ENCODE assay signal across 8 cellular contexts in genomic region chr20:47355489-47356219, GRCh38.
A peak's percentile ranks its signal among the peaks of the same experiment; 100 is the strongest.
DNase-seq lines count a peak whose midpoint lies in the region; ATAC-seq lines count a peak whose summit lies in the region.

No MANE protein-coding gene starts in this region.

- H3K9ac ChIP-seq in SK-N-MC (ENCODE audit: insufficient read length), result peak overlapping the region; percentile 86

- H3K4me3 Mint-ChIP-seq in effector memory CD8-positive, alpha-beta T cell, result peak overlapping the region; percentile 89 to 92

- H3K27me3 Mint-ChIP-seq in effector memory CD8-positive, alpha-beta T cell, result no peaks in the 10 kb centered on the region

- peaks cover 18% of the 10 kb centered on the region for H3K36me3 Mint-ChIP-seq in effector memory CD8-positive, alpha-beta T cell (ENCODE audit: insufficient read depth)

- no peak for ATAC-seq in effector memory CD8-positive, alpha-beta T cell (replicated peaks)
- no peak for ATAC-seq in GM18868 (IDR thresholded peaks at IDR 0.05; ENCODE audit: unreplicated experiment)

- H3K4me1 ChIP-seq in neuron (ENCODE audit: insufficient read depth, low read length), result peaks cover 76% of the 10 kb centered on the region

- no peaks in the 10 kb centered on the region for H3K9me3 Mint-ChIP-seq in effector memory CD8-positive, alpha-beta T cell

- H2AFZ ChIP-seq in neuron (ENCODE audit: low read depth, low read length), result no peak overlapping the region

- H3K4me3 ChIP-seq in SK-N-MC (peak overlapping the region; percentile 81), neuron (ENCODE audit: low read length) (peak overlapping the region; percentile 83)

- peak; percentile 73 for DNase-seq in activated CD8-positive, alpha-beta memory T cell treated with anti-CD3 and anti-CD28 coated beads for 24 hours
- no peak for DNase-seq in activated CD8-positive, alpha-beta memory T cell treated with anti-CD3 and anti-CD28 coated beads, Interleukin-2, amount 50 U/mL, for 4 hours
- DNase-seq in SK-N-MC (ENCODE audit: low read depth, low spot score), result no peak
- DNase-seq in effector memory CD8-positive, alpha-beta T cell, result peak in 1 of 3 experiments; percentile 16
- no peak for DNase-seq in NCI-H1930 (lab: John Stamatoyannopoulos, UW)
- no peak for DNase-seq in NCI-H187 (lab: John Stamatoyannopoulos, UW)

- peak overlapping the region; percentile 96 to 99 for H3K27ac Mint-ChIP-seq in effector memory CD8-positive, alpha-beta T cell

- H3K27ac ChIP-seq in SK-N-MC, result peak overlapping the region; percentile 93

- H3K4me1 Mint-ChIP-seq in effector memory CD8-positive, alpha-beta T cell (ENCODE audit: low read depth in 2 of 2), result peaks cover 38 to 52% of the 10 kb centered on the region in 2 donors

- no peaks in the 10 kb centered on the region for H3K9me3 ChIP-seq in SK-N-MC (ENCODE audit: low read depth, low read length)
- no peaks in the 10 kb centered on the region for H3K9me3 ChIP-seq in neuron (ENCODE audit: low read length)

- H3K27me3 ChIP-seq in neuron (ENCODE audit: insufficient read depth, low read length), result no peaks in the 10 kb centered on the region

- H3K36me3 ChIP-seq in SK-N-MC (ENCODE audit: insufficient read depth, low read length) (peaks cover 7% of the 10 kb centered on the region; the same call in 1 of the 2 replicates), neuron (ENCODE audit: insufficient read depth, low read length) (no peaks in the 10 kb centered on the region)
